ENCODE assay signal across 13 cellular contexts in the genomic region with DNA sequence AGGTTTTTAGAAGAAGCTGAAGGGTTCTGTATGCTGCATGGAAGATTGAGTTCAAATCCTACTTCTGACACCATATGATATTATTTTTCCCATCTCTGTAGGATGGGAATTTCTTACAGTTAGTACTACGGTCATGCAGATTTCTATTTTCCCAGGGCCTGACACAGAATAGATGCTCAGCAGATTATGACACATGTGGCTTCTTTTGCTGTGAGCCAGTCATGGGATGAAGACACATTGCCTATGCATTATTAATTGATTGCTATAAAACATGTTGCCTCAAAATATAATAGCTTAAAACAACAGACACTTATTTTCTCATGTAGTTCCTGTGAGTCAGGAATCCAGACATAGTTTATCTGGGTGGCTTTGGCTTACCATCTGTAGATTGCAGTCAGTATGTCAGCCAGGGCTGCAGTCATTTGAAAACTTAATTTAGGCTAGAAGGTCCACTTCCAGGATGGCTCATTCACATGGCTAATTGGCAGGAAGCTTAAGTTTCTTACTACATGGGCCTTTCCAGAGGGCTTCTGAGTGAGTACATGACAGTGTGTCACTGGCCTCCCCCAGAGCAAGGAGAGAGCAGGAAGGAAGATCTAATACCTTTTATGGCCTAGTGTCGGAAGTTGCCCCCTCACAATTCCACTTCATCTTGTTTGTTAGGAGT. TPM values are rescaled to one million over a fixed set of nuclear protein-coding genes. Genes with fewer than 3 reads are reported as not detected.
DNase-seq lines count a peak whose midpoint lies in the region; ATAC-seq and TF ChIP-seq lines count a peak whose summit lies in the region.
"Had no signal": no experiment of that assay in that cellular context is flagged by ENCODE, and none has a peak within 500 bp of the region (broad histone marks: within the 10 kb centered on the region; RNA-seq: fewer than 3 reads in every experiment).

No MANE protein-coding gene starts in this region.

- intact Hi-C loops in activated CD4-positive, alpha-beta T cell treated with anti-CD3 and anti-CD28 coated beads for 36 hours (cut with DNase I, micrococcal nuclease): no loop called here

- peak; percentile 55 for DNase-seq in activated CD4-positive, alpha-beta T cell treated with anti-CD3 and anti-CD28 coated beads for 36 hours
- DNase-seq in activated CD4-positive, alpha-beta T cell treated with anti-CD3 and anti-CD28 coated beads, Interleukin-2, amount 10 ng/mL, durations not matched to agents 7 days and 5 days: no peak
- no peak for DNase-seq in SK-N-MC (ENCODE audit: low read depth, low spot score)
- peak; percentile 77 for DNase-seq in fibroblast of pulmonary artery (ENCODE audit: low read depth)
- DNase-seq in stimulated activated CD4-positive, alpha-beta T cell treated with anti-CD3 and anti-CD28 coated beads, Interleukin-4, amount 100 ng/mL, for 1 hour: peak; percentile 7
- DNase-seq in tibial nerve (ENCODE audit: low spot score in 2 of 2): no peak
- no peak for DNase-seq in hippocampal formation (lab: John Stamatoyannopoulos, UW)
- no peak for DNase-seq in HuH-7.5 (ENCODE audit: low spot score)
- DNase-seq: pancreas had no signal

- H3K36me3 ChIP-seq in SK-N-MC (ENCODE audit: insufficient read depth, low read length) (peaks cover 52% of the 10 kb centered on the region), tibial nerve (peaks cover 0 to 21% (median 0%) of the 10 kb centered on the region in 3 donors)
- H3K36me3 ChIP-seq: pancreas had no signal

- H3K27me3 Mint-ChIP-seq in activated CD4-positive, alpha-beta T cell treated with anti-CD3 and anti-CD28 coated beads for 36 hours: no peaks in the 10 kb centered on the region
- no peaks in the 10 kb centered on the region for H3K27me3 Mint-ChIP-seq in activated CD4-positive, alpha-beta T cell treated with anti-CD3 and anti-CD28 coated beads, Interleukin-2, amount 10 ng/mL, durations not matched to agents 7 days and 5 days
- H3K27me3 Mint-ChIP-seq: IgD-negative memory B cell had no signal

- no peak overlapping the region for H3K9ac ChIP-seq in SK-N-MC (ENCODE audit: insufficient read length)
- H3K9ac ChIP-seq: BLaER1 had no signal

- peaks cover 8% of the 10 kb centered on the region for H3K9me3 Mint-ChIP-seq in activated CD4-positive, alpha-beta T cell treated with anti-CD3 and anti-CD28 coated beads for 36 hours (ENCODE audit: low read depth)
- peaks cover 7% of the 10 kb centered on the region for H3K9me3 Mint-ChIP-seq in activated CD4-positive, alpha-beta T cell treated with anti-CD3 and anti-CD28 coated beads, Interleukin-2, amount 10 ng/mL, durations not matched to agents 7 days and 5 days

- TF ChIP-seq CTCF in fibroblast of pulmonary artery (IDR thresholded peaks at IDR 0.05; ENCODE audit: low read length, missing control alignments) (no peak), tibial nerve (IDR thresholded peaks at IDR 0.05) (no peak)

- peak overlapping the region; percentile 40 for H3K27ac Mint-ChIP-seq in activated CD4-positive, alpha-beta T cell treated with anti-CD3 and anti-CD28 coated beads for 36 hours
- H3K27ac Mint-ChIP-seq in activated CD4-positive, alpha-beta T cell treated with anti-CD3 and anti-CD28 coated beads, Interleukin-2, amount 10 ng/mL, durations not matched to agents 7 days and 5 days: no peak overlapping the region
- H3K27ac Mint-ChIP-seq: T-helper 1 cell treated with Interleukin-12 subunit alpha and Interleukin-12 subunit beta and Interleukin-4 antibody, amounts not matched to agents 30 μg/mL and 1 μg/mL, for 36 hours had no signal

- TF ChIP-seq EP300 in tibial nerve (IDR thresholded peaks at IDR 0.05): no peak

- peaks cover 0 to 52% (median 14%) of the 10 kb centered on the region in 4 donors for H3K4me1 ChIP-seq in tibial nerve

- CTCF ChIA-PET in activated CD4-positive, alpha-beta T cell treated with anti-CD3 and anti-CD28 coated beads for 36 hours (lab: Charles Lee): interaction anchor here (0.6 to 2.0 kb wide), 7 partner anchors 12 to 78 kb away, joined by 3 to 9 read pairs (median 3); no protein-coding TSS in a partner anchor
- CTCF ChIA-PET in activated CD4-positive, alpha-beta T cell treated with anti-CD3 and anti-CD28 coated beads, Interleukin-2, amount 10 ng/mL, durations not matched to agents 7 days and 5 days (lab: Charles Lee): interaction anchor here (0.9 to 1.3 kb wide), 4 partner anchors 11 to 94 kb away, joined by 3 to 4 read pairs (median 3); no protein-coding TSS in a partner anchor

- H3K27me3 ChIP-seq in tibial nerve: no peaks in the 10 kb centered on the region
- H3K27me3 ChIP-seq: BLaER1, pancreas, suprapubic skin had no signal

- H3K4me1 Mint-ChIP-seq in activated CD4-positive, alpha-beta T cell treated with anti-CD3 and anti-CD28 coated beads for 36 hours: peaks cover 60% of the 10 kb centered on the region
- peaks cover 39% of the 10 kb centered on the region for H3K4me1 Mint-ChIP-seq in activated CD4-positive, alpha-beta T cell treated with anti-CD3 and anti-CD28 coated beads, Interleukin-2, amount 10 ng/mL, durations not matched to agents 7 days and 5 days

- H3K4me3 Mint-ChIP-seq in activated CD4-positive, alpha-beta T cell treated with anti-CD3 and anti-CD28 coated beads for 36 hours: no peak overlapping the region
- no peak overlapping the region for H3K4me3 Mint-ChIP-seq in activated CD4-positive, alpha-beta T cell treated with anti-CD3 and anti-CD28 coated beads, Interleukin-2, amount 10 ng/mL, durations not matched to agents 7 days and 5 days
- H3K4me3 Mint-ChIP-seq: IgD-negative memory B cell; T-helper 1 cell treated with Interleukin-12 subunit alpha and Interleukin-12 subunit beta and Interleukin-4 antibody, amounts not matched to agents 30 μg/mL and 1 μg/mL, for 36 hours had no signal

- 82 to 83% methylated on average over 2 of the region's 2 CpGs for WGBS in tibial nerve, 2 donors

- no peak for TF ChIP-seq POLR2A in tibial nerve (IDR thresholded peaks at IDR 0.05)

- H3K4me3 ChIP-seq in SK-N-MC: no peak overlapping the region
- no peak overlapping the region for H3K4me3 ChIP-seq in fibroblast of pulmonary artery (replicated peaks; ENCODE audit: low read depth, low read length)
- H3K4me3 ChIP-seq in tibial nerve: no peak overlapping the region
- H3K4me3 ChIP-seq: BLaER1, pancreas, suprapubic skin had no signal

- ATAC-seq in activated CD4-positive, alpha-beta T cell treated with anti-CD3 and anti-CD28 coated beads for 36 hours: peak; percentile 93

- 0 out of 2 replicates have a peak overlapping the region, but pooled peaks have one; percentile 11 for H3K27ac ChIP-seq in SK-N-MC
- H3K27ac ChIP-seq in tibial nerve: no peak overlapping the region
- H3K27ac ChIP-seq: BLaER1, pancreas, suprapubic skin had no signal

- no peaks in the 10 kb centered on the region for H3K9me3 ChIP-seq in SK-N-MC (ENCODE audit: low read depth, low read length)
- no peaks in the 10 kb centered on the region for H3K9me3 ChIP-seq in tibial nerve
- H3K9me3 ChIP-seq: pancreas, suprapubic skin had no signal

- POLR2A ChIA-PET in activated CD4-positive, alpha-beta T cell treated with anti-CD3 and anti-CD28 coated beads for 36 hours (lab: Charles Lee): interaction anchor here (1.0 to 1.2 kb wide), 2 partner anchors 10 to 67 kb away, joined by 5 to 10 read pairs; no protein-coding TSS in a partner anchor
- POLR2A ChIA-PET in activated CD4-positive, alpha-beta T cell treated with anti-CD3 and anti-CD28 coated beads, Interleukin-2, amount 10 ng/mL, durations not matched to agents 7 days and 5 days (lab: Charles Lee): no interaction called here

- H3K36me3 Mint-ChIP-seq in activated CD4-positive, alpha-beta T cell treated with anti-CD3 and anti-CD28 coated beads for 36 hours (ENCODE audit: low read depth): peaks cover 54% of the 10 kb centered on the region
- peaks cover 45% of the 10 kb centered on the region for H3K36me3 Mint-ChIP-seq in activated CD4-positive, alpha-beta T cell treated with anti-CD3 and anti-CD28 coated beads, Interleukin-2, amount 10 ng/mL, durations not matched to agents 7 days and 5 days (ENCODE audit: low read depth)

RNA-seq across cellular contexts. Expression of a gene that starts 29.5 kb away (rescaled TPM):
- total RNA-seq in activated CD4-positive, alpha-beta T cell treated with anti-CD3 and anti-CD28 coated beads for 36 hours: 100 to 1,000 TPM; 111 to 124 TPM
- total RNA-seq in activated CD4-positive, alpha-beta T cell treated with anti-CD3 and anti-CD28 coated beads, Interleukin-2, amount 10 ng/mL, durations not matched to agents 7 days and 5 days: 10 to 100 TPM; 66.7 to 76.9 TPM
- total RNA-seq in tibial nerve: 10 to 100 TPM; 17.9 to 29.1 (median 23.1) TPM

Comparison
In these comparisons a context has a peak if more than half of its experiments do, and no peak if none do; other contexts are left out.
1. DNase-seq: peak in activated CD4-positive, alpha-beta T cell treated with anti-CD3 and anti-CD28 coated beads for 36 hours (single experiment), fibroblast of pulmonary artery (single experiment) and stimulated activated CD4-positive, alpha-beta T cell treated with anti-CD3 and anti-CD28 coated beads, Interleukin-4, amount 100 ng/mL, for 1 hour (single experiment); none in activated CD4-positive, alpha-beta T cell treated with anti-CD3 and anti-CD28 coated beads, Interleukin-2, amount 10 ng/mL, durations not matched to agents 7 days and 5 days (single experiment), SK-N-MC (single experiment), tibial nerve (0 of 2), hippocampal formation (0 of 2) and HuH-7.5 (single experiment).